ENCODE assay signal across 18 cellular contexts in the genomic region with DNA sequence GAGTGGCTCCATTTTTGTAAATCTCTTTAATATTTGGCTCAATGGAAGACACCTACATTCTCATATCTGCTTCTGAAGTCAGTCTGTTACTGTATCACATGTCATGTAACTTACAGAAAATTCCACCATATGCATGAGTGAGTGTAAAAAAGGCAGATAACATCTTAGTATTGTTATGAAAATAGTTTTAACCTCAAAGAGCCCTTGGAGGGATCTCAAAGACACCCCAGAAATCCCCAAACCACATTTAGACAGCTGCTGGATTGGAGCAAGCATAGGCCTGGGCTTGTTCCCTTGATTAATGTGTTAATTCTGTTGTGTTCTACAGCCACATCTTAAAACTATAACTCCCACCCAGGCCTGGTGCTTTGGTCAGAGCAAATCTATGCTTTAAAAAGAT. TPM values are rescaled to one million over a fixed set of nuclear protein-coding genes. Genes with fewer than 3 reads are reported as not detected.
A peak's percentile ranks its signal among the peaks of the same experiment; 100 is the strongest.
DNase-seq lines count a peak whose midpoint lies in the region; ATAC-seq and TF ChIP-seq lines count a peak whose summit lies in the region.
"Had no signal": no experiment of that assay in that cellular context is flagged by ENCODE, and none has a peak within 500 bp of the region (broad histone marks: within the 10 kb centered on the region; RNA-seq: fewer than 3 reads in every experiment).

No MANE protein-coding gene starts in this region.

- H3K4me3 Mint-ChIP-seq in activated T-helper 2 cell treated with anti-CD3 and anti-CD28 coated beads, Interferon-gamma antibody, Interleukin-2, Interleukin-4, amounts not matched to agents 10 μg/mL and 5 μg/mL and 100 μg/mL, durations not matched to agents 14 hours and 24 hours and 36 hours (ENCODE audit: low read depth), result no peak overlapping the region
- H3K4me3 Mint-ChIP-seq in natural killer cell, result no peak overlapping the region

- TF ChIP-seq CTCF in GM12865 (IDR thresholded peaks at IDR 0.05; ENCODE audit: insufficient read depth, low read depth, low read length, missing control alignments) (no peak), natural killer cell (IDR thresholded peaks at IDR 0.05) (no peak)

- peaks cover 42% of the 10 kb centered on the region for H3K36me3 Mint-ChIP-seq in activated T-helper 2 cell treated with anti-CD3 and anti-CD28 coated beads, Interferon-gamma antibody, Interleukin-2, Interleukin-4, amounts not matched to agents 10 μg/mL and 5 μg/mL and 100 μg/mL, durations not matched to agents 14 hours and 24 hours and 36 hours (ENCODE audit: low read depth)
- H3K36me3 Mint-ChIP-seq in natural killer cell, result no peaks in the 10 kb centered on the region
- H3K36me3 Mint-ChIP-seq: naive B cell had no signal

- H3K9me3 Mint-ChIP-seq in activated T-helper 2 cell treated with anti-CD3 and anti-CD28 coated beads, Interferon-gamma antibody, Interleukin-2, Interleukin-4, amounts not matched to agents 10 μg/mL and 5 μg/mL and 100 μg/mL, durations not matched to agents 14 hours and 24 hours and 36 hours, result no peaks in the 10 kb centered on the region
- no peaks in the 10 kb centered on the region for H3K9me3 Mint-ChIP-seq in natural killer cell
- H3K9me3 Mint-ChIP-seq: naive B cell had no signal

- DNase-seq in GM12865 (ENCODE audit: low read depth) (peak; percentile 80), GM19240 (ENCODE audit: insufficient read length, low spot score) (no peak), natural killer cell (no peak), mesenteric fat pad (ENCODE audit: low spot score) (no peak), NCI-H524 treated with DMSO at 0.1 percent for 48 hours (lab: John Stamatoyannopoulos, UW) (no peak)
- peak; percentile 21 for DNase-seq in activated T-helper 2 cell treated with anti-CD3 and anti-CD28 coated beads, Interferon-gamma antibody, Interleukin-2, Interleukin-4, amounts not matched to agents 10 μg/mL and 5 μg/mL and 100 μg/mL, durations not matched to agents 14 hours and 24 hours and 36 hours (ENCODE audit: low spot score)
- DNase-seq: DMS79 treated with DMSO at 0.1 percent for 48 hours; effector memory CD4-positive, alpha-beta T cell; kidney glomerular epithelial cell; naive B cell; NCI-H2081; PC-3; retina; stimulated activated CD4-positive, alpha-beta T cell treated with anti-CD3 and anti-CD28 coated beads, Interleukin-4, amount 100 ng/mL, for 4 hours had no signal

- H3K27ac Mint-ChIP-seq in activated T-helper 2 cell treated with anti-CD3 and anti-CD28 coated beads, Interferon-gamma antibody, Interleukin-2, Interleukin-4, amounts not matched to agents 10 μg/mL and 5 μg/mL and 100 μg/mL, durations not matched to agents 14 hours and 24 hours and 36 hours, result peak overlapping the region; percentile 2
- H3K27ac Mint-ChIP-seq in natural killer cell, result no peak overlapping the region

- ATAC-seq in GM18870 (IDR thresholded peaks at IDR 0.05; ENCODE audit: unreplicated experiment) (peak; percentile 72), HG02884 (IDR thresholded peaks at IDR 0.05; ENCODE audit: unreplicated experiment) (peak; percentile 47), natural killer cell (no peak)
- ATAC-seq: gastroesophageal sphincter, HCT116, PC-3 had no signal

- peaks cover 29% of the 10 kb centered on the region for H3K4me1 Mint-ChIP-seq in activated T-helper 2 cell treated with anti-CD3 and anti-CD28 coated beads, Interferon-gamma antibody, Interleukin-2, Interleukin-4, amounts not matched to agents 10 μg/mL and 5 μg/mL and 100 μg/mL, durations not matched to agents 14 hours and 24 hours and 36 hours (ENCODE audit: low read depth)
- H3K4me1 Mint-ChIP-seq in natural killer cell, result peaks cover 13 to 14% of the 10 kb centered on the region in 2 donors

- no peak overlapping the region for H3K4me3 ChIP-seq in GM12865 (ENCODE audit: low read depth, low read length)
- H3K4me3 ChIP-seq: gastroesophageal sphincter had no signal

- intact Hi-C loops in activated T-helper 2 cell treated with anti-CD3 and anti-CD28 coated beads, Interferon-gamma antibody, Interleukin-2, Interleukin-4, amounts not matched to agents 10 μg/mL and 5 μg/mL and 100 μg/mL, durations not matched to agents 14 hours and 24 hours and 36 hours (cut with micrococcal nuclease), result loop anchor here (1.0 kb wide), 2 partner anchors 12 to 17 kb away; partner anchors contain the start of gene MACO1
- intact Hi-C loops in natural killer cell (cut with micrococcal nuclease), result no loop called here

- no peaks in the 10 kb centered on the region for H3K27me3 Mint-ChIP-seq in activated T-helper 2 cell treated with anti-CD3 and anti-CD28 coated beads, Interferon-gamma antibody, Interleukin-2, Interleukin-4, amounts not matched to agents 10 μg/mL and 5 μg/mL and 100 μg/mL, durations not matched to agents 14 hours and 24 hours and 36 hours (ENCODE audit: low read depth)
- H3K27me3 Mint-ChIP-seq in natural killer cell (ENCODE audit: low read depth in 2 of 2), result no peaks in the 10 kb centered on the region
- H3K27me3 Mint-ChIP-seq: naive B cell had no signal

RNA-seq across cellular contexts. Expression of gene MACO1, which starts 16.9 kb away (rescaled TPM):
- total RNA-seq in activated T-helper 2 cell treated with anti-CD3 and anti-CD28 coated beads, Interferon-gamma antibody, Interleukin-2, Interleukin-4, amounts not matched to agents 10 μg/mL and 5 μg/mL and 100 μg/mL, durations not matched to agents 14 hours and 24 hours and 36 hours, result 15.8 and 15.9 TPM in 2 replicates
- total RNA-seq in natural killer cell, result 10 to 100 TPM; 15.9 to 19.6 (median 16.9) TPM
- 20.1 TPM for total RNA-seq in mesenteric fat pad

RNA-seq across cellular contexts. Expression of gene RHCE, which starts 26.9 kb away (rescaled TPM):
- total RNA-seq in activated T-helper 2 cell treated with anti-CD3 and anti-CD28 coated beads, Interferon-gamma antibody, Interleukin-2, Interleukin-4, amounts not matched to agents 10 μg/mL and 5 μg/mL and 100 μg/mL, durations not matched to agents 14 hours and 24 hours and 36 hours, result 0.25 TPM in 1 of 2 replicates, not detected in the other
- not detected for total RNA-seq in natural killer cell
- not detected for total RNA-seq in mesenteric fat pad
- total RNA-seq: gastroesophageal sphincter had no signal

Comparison
In these comparisons a context has a peak if more than half of its experiments do, and no peak if none do; other contexts are left out.
1. DNase-seq: peak in GM12865 (single experiment) and activated T-helper 2 cell treated with anti-CD3 and anti-CD28 coated beads, Interferon-gamma antibody, Interleukin-2, Interleukin-4, amounts not matched to agents 10 μg/mL and 5 μg/mL and 100 μg/mL, durations not matched to agents 14 hours and 24 hours and 36 hours (single experiment); none in GM19240 (single experiment), natural killer cell (single experiment), mesenteric fat pad (single experiment) and NCI-H524 treated with DMSO at 0.1 percent for 48 hours (single experiment).
2. ATAC-seq: peak in GM18870 (single experiment) and HG02884 (single experiment); none in natural killer cell (0 of 3).